Comparison of ENCODE assay signal across 1 cellular context in the genomic region with DNA sequence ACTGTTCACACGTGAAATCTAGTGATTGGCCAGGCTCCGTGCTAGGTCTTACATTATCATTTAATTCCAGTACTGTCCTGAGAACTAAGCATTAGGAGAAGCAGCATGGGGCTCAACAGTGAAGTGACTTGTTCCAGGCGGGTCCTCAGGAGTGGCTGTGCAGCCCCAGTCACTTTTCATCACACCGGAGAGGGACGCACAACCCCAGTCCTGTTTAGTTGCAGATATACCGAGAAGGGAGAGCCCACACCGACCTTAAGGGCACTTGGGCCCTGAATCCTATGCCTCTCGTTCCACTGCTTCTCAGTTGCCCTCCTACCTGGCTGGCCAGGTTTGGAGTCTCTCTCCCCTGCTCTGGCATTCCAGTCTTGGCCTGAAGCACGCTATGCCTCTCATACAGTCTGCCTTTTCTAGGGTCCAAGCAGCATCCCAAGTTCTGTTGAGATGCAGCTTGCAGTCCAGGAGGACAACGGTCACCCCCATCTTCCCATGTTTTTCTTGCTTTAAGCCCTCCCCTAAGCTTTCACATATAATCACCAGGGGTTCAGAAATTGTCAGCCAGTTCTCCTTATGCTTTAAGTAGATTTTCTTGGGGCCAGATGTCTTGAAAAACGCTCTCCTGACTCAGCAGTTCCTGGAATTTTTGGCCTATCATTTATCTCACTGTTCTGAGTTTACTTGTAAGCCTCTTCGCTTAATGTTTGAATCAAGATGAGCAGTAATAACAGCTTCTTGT.
TF ChIP-seq lines count a peak whose summit lies in the region.

No MANE protein-coding gene starts in this region.

TF ChIP-seq in WTC11, 78 proteins besides CTCF, POLR2A, EP300 and RAD21 (continued from another document):
- TF ChIP-seq SP1 (CRISPR knock-in tag; conservative IDR thresholded peaks at IDR 0.05) = no peak
- TF ChIP-seq ZNF232 (CRISPR knock-in tag; IDR thresholded peaks at IDR 0.05) = no peak
- TF ChIP-seq, protein P1, sequence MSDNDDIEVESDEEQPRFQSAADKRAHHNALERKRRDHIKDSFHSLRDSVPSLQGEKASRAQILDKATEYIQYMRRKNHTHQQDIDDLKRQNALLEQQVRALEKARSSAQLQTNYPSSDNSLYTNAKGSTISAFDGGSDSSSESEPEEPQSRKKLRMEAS (CRISPR knock-in tag; IDR thresholded peaks at IDR 0.05) = no peak
- TF ChIP-seq RELA (CRISPR knock-in tag; IDR thresholded peaks at IDR 0.05; ENCODE audit: borderline replicate concordance) = no peak
- no peak for TF ChIP-seq MYBL2 (CRISPR knock-in tag; IDR thresholded peaks at IDR 0.05)
- no peak for TF ChIP-seq OVOL2 (CRISPR knock-in tag; IDR thresholded peaks at IDR 0.05; ENCODE audit: borderline replicate concordance)
- no peak for TF ChIP-seq FOXP1 (CRISPR knock-in tag; IDR thresholded peaks at IDR 0.05; ENCODE audit: borderline replicate concordance)
- TF ChIP-seq, protein P2, sequence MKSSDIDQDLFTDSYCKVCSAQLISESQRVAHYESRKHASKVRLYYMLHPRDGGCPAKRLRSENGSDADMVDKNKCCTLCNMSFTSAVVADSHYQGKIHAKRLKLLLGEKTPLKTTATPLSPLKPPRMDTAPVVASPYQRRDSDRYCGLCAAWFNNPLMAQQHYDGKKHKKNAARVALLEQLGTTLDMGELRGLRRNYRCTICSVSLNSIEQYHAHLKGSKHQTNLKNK (CRISPR knock-in tag; IDR thresholded peaks at IDR 0.05) = no peak
